Comparison of ENCODE assay signal across 1 cellular context in genomic region chr19:55376381-55376933, GRCh38.
TF ChIP-seq lines count a peak whose summit lies in the region.

Gene TMEM190 (plus strand): TSS chr19:55376826. CDS start chr19:55376854, 28 bp downstream.

TF ChIP-seq in SK-N-SH, 30 proteins besides CTCF, POLR2A, EP300 and RAD21 (continued from another document):
- TF ChIP-seq USF1 (IDR thresholded peaks at IDR 0.05; ENCODE audit: borderline replicate concordance, low read depth) = no peak
- TF ChIP-seq MEF2A (IDR thresholded peaks at IDR 0.05; ENCODE audit: borderline replicate concordance, low read depth) = no peak
- TF ChIP-seq PBX3 (IDR thresholded peaks at IDR 0.05) = no peak
- no peak for TF ChIP-seq USF2 (IDR thresholded peaks at IDR 0.05; ENCODE audit: borderline replicate concordance, low read depth, low read length)
TF ChIP-seq in SK-N-SH: peak in this region for 0.
